15 cellular contexts compared by ENCODE assay signal in the genomic region with DNA sequence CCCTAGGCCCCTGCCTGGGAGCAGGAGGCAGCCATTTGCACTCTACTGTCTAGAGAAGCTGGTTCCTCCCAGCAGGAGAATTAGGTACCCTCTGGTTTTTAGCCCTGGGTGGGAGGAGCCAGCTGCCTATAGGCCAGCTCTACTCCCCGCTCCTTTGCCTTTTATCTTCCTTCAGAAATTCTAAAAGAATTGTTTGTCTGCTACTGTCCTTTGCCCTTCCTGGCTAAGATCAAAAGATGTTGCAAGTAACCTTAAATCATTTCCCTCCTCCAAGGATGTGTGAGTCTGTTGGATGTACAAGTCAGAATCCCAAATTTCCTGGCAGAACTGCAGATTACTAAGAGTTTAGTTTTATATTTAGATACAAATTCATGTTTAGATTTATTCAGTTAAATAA. TPM values are rescaled to one million over a fixed set of nuclear protein-coding genes. Genes with fewer than 3 reads are reported as not detected.
A peak's percentile ranks its signal among the peaks of the same experiment; 100 is the strongest.
DNase-seq lines count a peak whose midpoint lies in the region; ATAC-seq and TF ChIP-seq lines count a peak whose summit lies in the region.
"Had no signal": no experiment of that assay in that cellular context is flagged by ENCODE, and none has a peak within 500 bp of the region (broad histone marks: within the 10 kb centered on the region; RNA-seq: fewer than 3 reads in every experiment).

No MANE protein-coding gene starts in this region.

- peaks cover 88% of the 10 kb centered on the region for H4K20me1 ChIP-seq in BLaER1

- H3K9ac ChIP-seq in BLaER1 (peak overlapping the region; percentile 69), muscle layer of colon (ENCODE audit: low read length) (no peak overlapping the region)

- H3K4me1 ChIP-seq in BLaER1 (peaks cover 100% of the 10 kb centered on the region), muscle layer of colon (ENCODE audit: insufficient read depth, low read length) (peaks cover 29% of the 10 kb centered on the region)
- H3K4me1 ChIP-seq in CD4-positive, alpha-beta memory T cell (ENCODE audit: insufficient read depth, low read length) = peaks cover 44% of the 10 kb centered on the region

- H3K4me3 ChIP-seq in BLaER1 (peak overlapping the region; percentile 18; the same call in 1 of the 2 replicates), brain microvascular endothelial cell (ENCODE audit: low read depth, low read length) (no peak overlapping the region), muscle layer of colon (ENCODE audit: low read depth in 1 of 2, low read length in 2 of 2) (no peak overlapping the region)
- no peak overlapping the region for H3K4me3 ChIP-seq in CD4-positive, alpha-beta memory T cell (ENCODE audit: low read length in 2 of 2)
- H3K4me3 ChIP-seq: ascending aorta, suprapubic skin had no signal

- no peak for DNase-seq in CD4-positive, alpha-beta memory T cell
- no peak for DNase-seq in brain microvascular endothelial cell
- no peak for DNase-seq in stimulated activated CD4-positive, alpha-beta T cell treated with anti-CD3 and anti-CD28 coated beads, Interleukin-1b, Interleukin-23, amount 100 ng/mL, for 48 hours
- DNase-seq: cortex of kidney, KBM-7, mesendoderm, occipital lobe had no signal

- H3K36me3 Mint-ChIP-seq in CD4-positive, alpha-beta memory T cell = peaks cover 38 to 75% of the 10 kb centered on the region in 2 donors

- in situ Hi-C loops in brain microvascular endothelial cell (cut with HindIII; ENCODE audit: low pct_ligation_motif_present, low sequenced_read_pairs) = loop anchor here (10.0 kb wide), 1 partner anchor 53 kb away; the partner anchor contains the start of gene TSPAN14

- no peak for TF ChIP-seq CTCF in brain microvascular endothelial cell (IDR thresholded peaks at IDR 0.05; ENCODE audit: low read depth, low read length, missing control alignments)

- H3K4me3 Mint-ChIP-seq in CD4-positive, alpha-beta memory T cell = no peak overlapping the region
- H3K4me3 Mint-ChIP-seq: WTC11 had no signal

- CTCF ChIA-PET in CD4-positive, alpha-beta memory T cell (lab: Charles Lee; ENCODE audit: partially characterized antibody) = interaction anchor here (0.6 to 21.6 kb wide), 8 partner anchors 9 to 130 kb away, joined by 3 to 814 read pairs (median 6); partner anchors contain the start of gene TSPAN14

- peaks cover 47 to 74% (median 60%) of the 10 kb centered on the region in 4 donors for H3K4me1 Mint-ChIP-seq in CD4-positive, alpha-beta memory T cell

- POLR2A ChIA-PET in CD4-positive, alpha-beta memory T cell (lab: Charles Lee; ENCODE audit: partially characterized antibody) = interaction anchor here (1.0 to 1.4 kb wide), 3 partner anchors 16 to 64 kb away, joined by 3 to 5 read pairs (median 3); no protein-coding TSS in a partner anchor

- H3K36me3 ChIP-seq in BLaER1 (peaks cover 65% of the 10 kb centered on the region), brain microvascular endothelial cell (replicated peaks) (peaks cover 32% of the 10 kb centered on the region), muscle layer of colon (ENCODE audit: insufficient read depth, low read length) (peaks cover 31% of the 10 kb centered on the region)
- peaks cover 64% of the 10 kb centered on the region for H3K36me3 ChIP-seq in CD4-positive, alpha-beta memory T cell (ENCODE audit: insufficient read depth, low read length)

- H3K27ac Mint-ChIP-seq in CD4-positive, alpha-beta memory T cell = peak overlapping the region in 5 of 7 donors; percentile 57 to 77 (median 60)
- H3K27ac Mint-ChIP-seq: WTC11 had no signal

- no peaks in the 10 kb centered on the region for H3K27me3 Mint-ChIP-seq in CD4-positive, alpha-beta memory T cell

- H3K27me3 ChIP-seq in BLaER1 = no peaks in the 10 kb centered on the region
- H3K27me3 ChIP-seq in CD4-positive, alpha-beta memory T cell (ENCODE audit: insufficient read depth, low read length) = no peaks in the 10 kb centered on the region
- no peaks in the 10 kb centered on the region for H3K27me3 ChIP-seq in brain microvascular endothelial cell (replicated peaks)
- no peaks in the 10 kb centered on the region for H3K27me3 ChIP-seq in muscle layer of colon (ENCODE audit: control insufficient read depth in 1 of 2, insufficient read depth in 2 of 2, low read length in 2 of 2)
- H3K27me3 ChIP-seq: ascending aorta, suprapubic skin had no signal

- H3K4me2 ChIP-seq in BLaER1 = peak overlapping the region; percentile 90

- ATAC-seq in GM18498 (IDR thresholded peaks at IDR 0.05; ENCODE audit: unreplicated experiment) (no peak), GM18502 (IDR thresholded peaks at IDR 0.05; ENCODE audit: poor library complexity, unreplicated experiment) (no peak)
- ATAC-seq: WTC11 had no signal

- peak overlapping the region; percentile 84 for H3K27ac ChIP-seq in BLaER1
- no peak overlapping the region for H3K27ac ChIP-seq in CD4-positive, alpha-beta memory T cell (ENCODE audit: low read depth, low read length)
- H3K27ac ChIP-seq in brain microvascular endothelial cell = peak overlapping the region; percentile 91
- peak overlapping the region; percentile 9 for H3K27ac ChIP-seq in muscle layer of colon (ENCODE audit: low read depth, low read length)
- H3K27ac ChIP-seq: ascending aorta, suprapubic skin had no signal

- H3K9me3 ChIP-seq in BLaER1 = no peaks in the 10 kb centered on the region
- H3K9me3 ChIP-seq in CD4-positive, alpha-beta memory T cell (ENCODE audit: control insufficient read depth in 1 of 2, low read length in 2 of 2) = no peaks in the 10 kb centered on the region
- no peaks in the 10 kb centered on the region for H3K9me3 ChIP-seq in muscle layer of colon (ENCODE audit: low read length)
- H3K9me3 ChIP-seq: ascending aorta, suprapubic skin had no signal

- H3K9me3 Mint-ChIP-seq in CD4-positive, alpha-beta memory T cell = no peaks in the 10 kb centered on the region
- H3K9me3 Mint-ChIP-seq: WTC11 had no signal

- intact Hi-C loops in CD4-positive, alpha-beta memory T cell (cut with micrococcal nuclease) = no loop called here

RNA-seq across cellular contexts. Expression of gene SH2D4B, which starts 30.2 kb away (rescaled TPM):
- total RNA-seq in CD4-positive, alpha-beta memory T cell = under 1 TPM; 0.17 TPM
- polyA plus RNA-seq in CD4-positive, alpha-beta memory T cell = not detected
- total RNA-seq: ascending aorta had no signal
- polyA plus RNA-seq: BJ had no signal

RNA-seq across cellular contexts. Expression of gene TSPAN14, which starts 53.4 kb away (rescaled TPM):
- total RNA-seq in CD4-positive, alpha-beta memory T cell = 100 to 1,000 TPM; 151 to 153 TPM
- 100 to 1,000 TPM; 148 to 246 TPM for polyA plus RNA-seq in CD4-positive, alpha-beta memory T cell
